In the genomic region with DNA sequence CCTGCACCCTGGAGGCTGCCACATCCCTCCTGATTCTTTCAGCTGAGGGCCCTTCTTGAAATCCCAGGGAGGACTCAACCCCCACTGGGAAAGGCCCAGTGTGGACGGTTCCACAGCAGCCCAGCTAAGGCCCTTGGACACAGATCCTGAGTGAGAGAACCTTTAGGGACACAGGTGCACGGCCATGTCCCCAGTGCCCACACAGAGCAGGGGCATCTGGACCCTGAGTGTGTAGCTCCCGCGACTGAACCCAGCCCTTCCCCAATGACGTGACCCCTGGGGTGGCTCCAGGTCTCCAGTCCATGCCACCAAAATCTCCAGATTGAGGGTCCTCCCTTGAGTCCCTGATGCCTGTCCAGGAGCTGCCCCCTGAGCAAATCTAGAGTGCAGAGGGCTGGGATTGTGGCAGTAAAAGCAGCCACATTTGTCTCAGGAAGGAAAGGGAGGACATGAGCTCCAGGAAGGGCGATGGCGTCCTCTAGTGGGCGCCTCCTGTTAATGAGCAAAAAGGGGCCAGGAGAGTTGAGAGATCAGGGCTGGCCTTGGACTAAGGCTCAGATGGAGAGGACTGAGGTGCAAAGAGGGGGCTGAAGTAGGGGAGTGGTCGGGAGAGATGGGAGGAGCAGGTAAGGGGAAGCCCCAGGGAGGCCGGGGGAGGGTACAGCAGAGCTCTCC, we compare ENCODE assay signal across 12 cellular contexts. TPM values are rescaled to one million over a fixed set of nuclear protein-coding genes. Genes with fewer than 3 reads are reported as not detected.
A peak's percentile ranks its signal among the peaks of the same experiment; 100 is the strongest.
DNase-seq lines count a peak whose midpoint lies in the region; ATAC-seq, FAIRE-seq and TF ChIP-seq lines count a peak whose summit lies in the region.
"Had no signal": no experiment of that assay in that cellular context is flagged by ENCODE, and none has a peak within 500 bp of the region (broad histone marks: within the 10 kb centered on the region; RNA-seq: fewer than 3 reads in every experiment).

No MANE protein-coding gene starts in this region.

- intact Hi-C loops in GM12878 (cut with micrococcal nuclease; ENCODE audit: unreplicated experiment), result loop anchor here (2.0 kb wide), 1 partner anchor 59 kb away; no protein-coding TSS in a partner anchor

- H3K9ac ChIP-seq in MM.1S (ENCODE audit: low read length) (no peak overlapping the region), GM12878 (ENCODE audit: control insufficient read depth, insufficient read depth, low read length) (no peak overlapping the region)
- H3K9ac ChIP-seq: KMS-11 had no signal

- CTCF ChIA-PET in GM12878 (lab: Yijun Ruan, JAX), result interaction anchor here (0.8 to 4.7 kb wide), 6 partner anchors 9 to 103 kb away, joined by 3 to 37 read pairs (median 3); no protein-coding TSS in a partner anchor

- H4K20me1 ChIP-seq in MM.1S (ENCODE audit: insufficient read depth, low read length) (no peaks in the 10 kb centered on the region), GM12878 (ENCODE audit: control insufficient read depth, insufficient read depth) (no peaks in the 10 kb centered on the region)

- H3K4me2 ChIP-seq in MM.1S (ENCODE audit: low read depth, low read length), result no peak overlapping the region
- H3K4me2 ChIP-seq in GM12878 (ENCODE audit: control insufficient read depth, insufficient read depth), result no peak overlapping the region
- H3K4me2 ChIP-seq: KMS-11 had no signal

- POLR2A ChIA-PET in GM12878 (lab: Charles Lee), result interaction anchor here (0.6 kb wide), 1 partner anchor 497 kb away, joined by 4 read pairs; no protein-coding TSS in a partner anchor

- no peaks in the 10 kb centered on the region for H3K79me2 ChIP-seq in MM.1S (ENCODE audit: low read length)
- no peaks in the 10 kb centered on the region for H3K79me2 ChIP-seq in GM12878 (ENCODE audit: control insufficient read depth, insufficient read depth, low read length)

- SMC1A ChIA-PET in GM12878 (lab: Charles Lee; ENCODE audit: uncharacterized antibody, unreplicated experiment), result interaction anchor here (0.5 kb wide), 1 partner anchor 103 kb away, joined by 4 read pairs; no protein-coding TSS in a partner anchor

- H2AFZ ChIP-seq in MM.1S (ENCODE audit: low read length), result no peak overlapping the region
- H2AFZ ChIP-seq in GM12878 (ENCODE audit: control insufficient read depth, low read depth, low read length), result no peak overlapping the region

- H3K4me1 ChIP-seq in MM.1S (ENCODE audit: low read length) (no peaks in the 10 kb centered on the region), GM12878 (ENCODE audit: control insufficient read depth, insufficient read depth, low read length) (no peaks in the 10 kb centered on the region)

- TF ChIP-seq RAD21 in GM12878 (IDR thresholded peaks at IDR 0.05; ENCODE audit: insufficient read depth, low read depth, low read length), result peak; percentile 42

- peak; percentile 17 for DNase-seq in activated naive CD8-positive, alpha-beta T cell treated with anti-CD3 and anti-CD28 coated beads for 36 hours
- no peak for DNase-seq in activated naive CD8-positive, alpha-beta T cell treated with anti-CD3 and anti-CD28 coated beads, Interleukin-2, amount 50 U/mL, for 24 hours
- DNase-seq in MM.1S (no peak), GM12878 (ENCODE audit: low read depth, low spot score) (no peak), type B pancreatic cell (ENCODE audit: extremely low spot score, unreplicated experiment) (peak; percentile 36), nephron progenitor cell (no peak), AG08395 (ENCODE audit: low spot score) (no peak)
- DNase-seq: GOT3 had no signal

- TF ChIP-seq CTCF in MM.1S (IDR thresholded peaks at IDR 0.05; ENCODE audit: low read length), result peak; percentile 26
- peak; percentile 45 to 52 (median 51); a peak in 4 of 6 replicates for TF ChIP-seq CTCF in GM12878 (IDR thresholded peaks at IDR 0.05 in 2 of 3, conservative IDR thresholded peaks at IDR 0.05 in 1 of 3; ENCODE audit: control insufficient read depth in 2 of 3, extremely low read depth in 1 of 3, insufficient read depth in 1 of 3, low read depth in 3 of 3, low read length in 3 of 3)
- TF ChIP-seq CTCF in type B pancreatic cell (conservative IDR thresholded peaks at IDR 0.05), result no peak
- no peak for TF ChIP-seq CTCF in nephron progenitor cell (IDR thresholded peaks at IDR 0.05)

- no peak for FAIRE-seq in GM12878 (lab: Jason Lieb, UNC)

- H3K9me2 ChIP-seq in MM.1S (replicated peaks; ENCODE audit: insufficient read depth, low read length), result no peaks in the 10 kb centered on the region

- no peaks in the 10 kb centered on the region for H3F3A ChIP-seq in MM.1S (ENCODE audit: insufficient read depth, low read length)

- no peaks in the 10 kb centered on the region for H3K4me1 Mint-ChIP-seq in activated naive CD8-positive, alpha-beta T cell treated with anti-CD3 and anti-CD28 coated beads for 36 hours
- H3K4me1 Mint-ChIP-seq in activated naive CD8-positive, alpha-beta T cell treated with anti-CD3 and anti-CD28 coated beads, Interleukin-2, amount 50 U/mL, for 24 hours, result no peaks in the 10 kb centered on the region
- no peaks in the 10 kb centered on the region for H3K4me1 Mint-ChIP-seq in type B pancreatic cell (ENCODE audit: unreplicated experiment)
- H3K4me1 Mint-ChIP-seq in nephron progenitor cell, result no peaks in the 10 kb centered on the region

- H3K4me3 ChIP-seq in MM.1S (ENCODE audit: low read length), result no peak overlapping the region
- no peak overlapping the region for H3K4me3 ChIP-seq in GM12878

- H3K36me3 Mint-ChIP-seq in activated naive CD8-positive, alpha-beta T cell treated with anti-CD3 and anti-CD28 coated beads for 36 hours, result no peaks in the 10 kb centered on the region
- no peaks in the 10 kb centered on the region for H3K36me3 Mint-ChIP-seq in activated naive CD8-positive, alpha-beta T cell treated with anti-CD3 and anti-CD28 coated beads, Interleukin-2, amount 50 U/mL, for 24 hours (ENCODE audit: low read depth)
- H3K36me3 Mint-ChIP-seq in type B pancreatic cell (no peaks in the 10 kb centered on the region), nephron progenitor cell (ENCODE audit: low read depth) (peaks cover 5% of the 10 kb centered on the region)

- no peaks in the 10 kb centered on the region for H3K9me3 ChIP-seq in MM.1S (replicated peaks; ENCODE audit: insufficient read depth, low read length)
- H3K9me3 ChIP-seq in GM12878 (replicated peaks; ENCODE audit: control insufficient read depth, insufficient read depth, low read length), result no peaks in the 10 kb centered on the region

- in situ Hi-C loops in GM12878 (cut with MboI), result no loop called here

- H3K27me3 Mint-ChIP-seq in activated naive CD8-positive, alpha-beta T cell treated with anti-CD3 and anti-CD28 coated beads for 36 hours, result peaks cover 36% of the 10 kb centered on the region
- peaks cover 47% of the 10 kb centered on the region for H3K27me3 Mint-ChIP-seq in activated naive CD8-positive, alpha-beta T cell treated with anti-CD3 and anti-CD28 coated beads, Interleukin-2, amount 50 U/mL, for 24 hours
- H3K27me3 Mint-ChIP-seq in type B pancreatic cell, result no peaks in the 10 kb centered on the region
- H3K27me3 Mint-ChIP-seq in nephron progenitor cell (ENCODE audit: low read depth, poor library complexity), result peaks cover 8% of the 10 kb centered on the region

- no peak overlapping the region for H3K27ac ChIP-seq in MM.1S (ENCODE audit: low read length)
- H3K27ac ChIP-seq in GM12878 (ENCODE audit: control insufficient read depth, insufficient read depth), result no peak overlapping the region
- H3K27ac ChIP-seq: KMS-11 had no signal

- RAD21 ChIA-PET in GM12878 (lab: Charles Lee; ENCODE audit: unreplicated experiment), result interaction anchor here (1.2 kb wide), 1 partner anchor 59 kb away, joined by 3 read pairs; no protein-coding TSS in a partner anchor

- BruUV-seq in GM12878 (replicated peaks; lab: Mats Ljungman, UMichigan), result no TSS peak

- TF ChIP-seq EP300 in GM12878 (IDR thresholded peaks at IDR 0.05; ENCODE audit: borderline replicate concordance in 1 of 2, control insufficient read depth in 1 of 2, low read depth in 2 of 2, low read length in 2 of 2), result no peak

- no peak for TF ChIP-seq POLR2A in GM12878 (IDR thresholded peaks at IDR 0.05; ENCODE audit: low read depth, low read length)
- TF ChIP-seq POLR2A in GM18505 (IDR thresholded peaks at IDR 0.05; ENCODE audit: borderline replicate concordance, extremely low read depth, insufficient read depth, insufficient read length), result no peak

- H3K27me3 ChIP-seq in MM.1S (replicated peaks; ENCODE audit: insufficient read depth, low read length) (peaks cover 81% of the 10 kb centered on the region), GM12878 (replicated peaks in 1 of 2; ENCODE audit: control insufficient read depth in 2 of 2, insufficient read depth in 2 of 2, low read length in 1 of 2) (peaks cover 2 to 3% of the 10 kb centered on the region in 2 experiments; a peak in 3 of 4 replicates)

- 14% methylated on average over 10 of the region's 10 CpGs for WGBS in GM12878 (ENCODE audit: insufficient coverage, insufficient replicate concordance, low lambda C conversion rate, missing lambda C conversion rate)

- no peak overlapping the region for H3K4me3 Mint-ChIP-seq in activated naive CD8-positive, alpha-beta T cell treated with anti-CD3 and anti-CD28 coated beads for 36 hours
- H3K4me3 Mint-ChIP-seq in activated naive CD8-positive, alpha-beta T cell treated with anti-CD3 and anti-CD28 coated beads, Interleukin-2, amount 50 U/mL, for 24 hours, result no peak overlapping the region
- H3K4me3 Mint-ChIP-seq in type B pancreatic cell (no peak overlapping the region), nephron progenitor cell (no peak overlapping the region)
- H3K4me3 Mint-ChIP-seq: activated B cell treated with CpG ODN at 0.5 μM for 24 hours had no signal

- no peaks in the 10 kb centered on the region for H3K9me3 Mint-ChIP-seq in activated naive CD8-positive, alpha-beta T cell treated with anti-CD3 and anti-CD28 coated beads for 36 hours
- no peaks in the 10 kb centered on the region for H3K9me3 Mint-ChIP-seq in activated naive CD8-positive, alpha-beta T cell treated with anti-CD3 and anti-CD28 coated beads, Interleukin-2, amount 50 U/mL, for 24 hours
- H3K9me3 Mint-ChIP-seq in type B pancreatic cell (peaks cover 9% of the 10 kb centered on the region), nephron progenitor cell (peaks cover 84% of the 10 kb centered on the region)
- H3K9me3 Mint-ChIP-seq: activated B cell treated with CpG ODN at 0.5 μM for 24 hours had no signal

- no peak overlapping the region for H3K27ac Mint-ChIP-seq in activated naive CD8-positive, alpha-beta T cell treated with anti-CD3 and anti-CD28 coated beads for 36 hours
- H3K27ac Mint-ChIP-seq in activated naive CD8-positive, alpha-beta T cell treated with anti-CD3 and anti-CD28 coated beads, Interleukin-2, amount 50 U/mL, for 24 hours, result no peak overlapping the region
- H3K27ac Mint-ChIP-seq in type B pancreatic cell (no peak overlapping the region), nephron progenitor cell (no peak overlapping the region)
- H3K27ac Mint-ChIP-seq: activated B cell treated with CpG ODN at 0.5 μM for 24 hours had no signal

- no peak for ATAC-seq in activated naive CD8-positive, alpha-beta T cell treated with anti-CD3 and anti-CD28 coated beads, Interleukin-2, amount 50 U/mL, for 24 hours
- no peak for ATAC-seq in GM12878
- no peak for ATAC-seq in GM18505 (IDR thresholded peaks at IDR 0.05; ENCODE audit: unreplicated experiment)

- no peaks in the 10 kb centered on the region for H3K36me3 ChIP-seq in MM.1S (replicated peaks; ENCODE audit: insufficient read depth, low read length)
- H3K36me3 ChIP-seq in GM12878 (ENCODE audit: control insufficient read depth in 2 of 2, insufficient read depth in 2 of 2, low read length in 1 of 2), result no peaks in the 10 kb centered on the region

RNA-seq across cellular contexts. Expression of gene CEACAM5, which starts 6.9 kb away (rescaled TPM):
- total RNA-seq in activated naive CD8-positive, alpha-beta T cell treated with anti-CD3 and anti-CD28 coated beads for 36 hours, result not detected
- total RNA-seq in GM12878 (2013; cell fraction: nucleolus; rRNA removed), result not detected in 2 replicates
- total RNA-seq in GM12878 (2014; rRNA removed) (not detected in 2 replicates), GM12878 (2014; rRNA removed; fragmentation: Illumina TruSeq; extraction: Trizol) (not detected in 2 replicates), GM12878 (2021) (0.38 and 0.88 TPM in 2 replicates), type B pancreatic cell (ENCODE audit: low replicate concordance) (13.5 and 13.9 TPM in 2 replicates)
- not detected for polyA plus RNA-seq in GM12878 (2011; ENCODE audit: low read depth)
- polyA plus RNA-seq in GM12878 (2011; rRNA removed) (not detected in 2 replicates), GM12878 (2014; fragmentation: Illumina TruSeq; extraction: Trizol) (not detected in 2 replicates), GM12878 (2014; fragmentation: Nextera tagmentation; extraction: Ambion mirVana) (not detected), GM12878 (2014; rRNA removed) (not detected in 2 replicates), GM12878 (2016; fragmentation: Nextera tagmentation; extraction: Ambion mirVana) (not detected)
- not detected in 2 replicates for polyA plus RNA-seq in GM12878 (2011; cell fraction: cytosol; rRNA removed)
- not detected in 2 replicates for polyA plus RNA-seq in GM12878 (2011; cell fraction: nucleus; rRNA removed)
- polyA plus RNA-seq in GM12878 (2012), result not detected in 2 replicates
- not detected in 2 replicates for polyA minus RNA-seq in GM12878 (2011; rRNA and poly(A)+ RNA removed)
- polyA minus RNA-seq in GM12878 (2011; cell fraction: cytosol; rRNA and poly(A)+ RNA removed), result not detected in 2 replicates
- polyA minus RNA-seq in GM12878 (2011; cell fraction: nucleus; rRNA and poly(A)+ RNA removed), result not detected in 2 replicates
- total RNA-seq: activated B cell treated with CpG ODN at 0.5 μM for 24 hours, pulmonary artery endothelial cell had no signal

RNA-seq across cellular contexts. Expression of gene CEACAM7, which starts 13.5 kb away (rescaled TPM):
- not detected for total RNA-seq in activated naive CD8-positive, alpha-beta T cell treated with anti-CD3 and anti-CD28 coated beads for 36 hours
- total RNA-seq in GM12878 (2013; cell fraction: nucleolus; rRNA removed), result not detected in 2 replicates
- not detected in 2 replicates for total RNA-seq in GM12878 (2014; rRNA removed)
- total RNA-seq in GM12878 (2014; rRNA removed; fragmentation: Illumina TruSeq; extraction: Trizol), result not detected in 2 replicates
- not detected in 2 replicates for total RNA-seq in GM12878 (2021)
- polyA plus RNA-seq in GM12878 (2011; ENCODE audit: low read depth), result not detected
- polyA plus RNA-seq in GM12878 (2011; rRNA removed), result not detected in 2 replicates
- not detected in 2 replicates for polyA plus RNA-seq in GM12878 (2011; cell fraction: cytosol; rRNA removed)
- polyA plus RNA-seq in GM12878 (2011; cell fraction: nucleus; rRNA removed), result not detected in 2 replicates
- not detected in 2 replicates for polyA plus RNA-seq in GM12878 (2012)
- polyA plus RNA-seq in GM12878 (2014; fragmentation: Illumina TruSeq; extraction: Trizol), result not detected in 2 replicates
- polyA plus RNA-seq in GM12878 (2014; fragmentation: Nextera tagmentation; extraction: Ambion mirVana), result not detected
- not detected in 2 replicates for polyA plus RNA-seq in GM12878 (2014; rRNA removed)
- not detected for polyA plus RNA-seq in GM12878 (2016; fragmentation: Nextera tagmentation; extraction: Ambion mirVana)
- polyA minus RNA-seq in GM12878 (2011; rRNA and poly(A)+ RNA removed), result not detected in 2 replicates
- not detected in 2 replicates for polyA minus RNA-seq in GM12878 (2011; cell fraction: cytosol; rRNA and poly(A)+ RNA removed)
- not detected in 2 replicates for polyA minus RNA-seq in GM12878 (2011; cell fraction: nucleus; rRNA and poly(A)+ RNA removed)
- 4.4 and 8.0 TPM in 2 replicates for total RNA-seq in type B pancreatic cell (ENCODE audit: low replicate concordance)
- total RNA-seq: activated B cell treated with CpG ODN at 0.5 μM for 24 hours, pulmonary artery endothelial cell had no signal

RNA-seq across cellular contexts. Expression of gene CEACAM6, which starts 53.8 kb away (rescaled TPM):
- total RNA-seq in activated naive CD8-positive, alpha-beta T cell treated with anti-CD3 and anti-CD28 coated beads for 36 hours, result not detected
- not detected in 2 replicates for total RNA-seq in GM12878 (2013; cell fraction: nucleolus; rRNA removed)
- not detected in 2 replicates for total RNA-seq in GM12878 (2014; rRNA removed)
- not detected in 2 replicates for total RNA-seq in GM12878 (2014; rRNA removed; fragmentation: Illumina TruSeq; extraction: Trizol)
- total RNA-seq in GM12878 (2021), result 0.26 and 0.27 TPM in 2 replicates
- not detected for polyA plus RNA-seq in GM12878 (2011; ENCODE audit: low read depth)
- not detected in 2 replicates for polyA plus RNA-seq in GM12878 (2011; rRNA removed)
- polyA plus RNA-seq in GM12878 (2011; cell fraction: cytosol; rRNA removed), result not detected in 2 replicates
- polyA plus RNA-seq in GM12878 (2011; cell fraction: nucleus; rRNA removed), result not detected in 2 replicates
- polyA plus RNA-seq in GM12878 (2012), result not detected in 2 replicates
- not detected in 2 replicates for polyA plus RNA-seq in GM12878 (2014; fragmentation: Illumina TruSeq; extraction: Trizol)
- polyA plus RNA-seq in GM12878 (2014; fragmentation: Nextera tagmentation; extraction: Ambion mirVana), result not detected
- not detected in 2 replicates for polyA plus RNA-seq in GM12878 (2014; rRNA removed)
- polyA plus RNA-seq in GM12878 (2016; fragmentation: Nextera tagmentation; extraction: Ambion mirVana), result not detected
- not detected in 2 replicates for polyA minus RNA-seq in GM12878 (2011; rRNA and poly(A)+ RNA removed)
- not detected in 2 replicates for polyA minus RNA-seq in GM12878 (2011; cell fraction: cytosol; rRNA and poly(A)+ RNA removed)
- polyA minus RNA-seq in GM12878 (2011; cell fraction: nucleus; rRNA and poly(A)+ RNA removed), result not detected in 2 replicates
- 29.8 and 76.1 TPM in 2 replicates for total RNA-seq in type B pancreatic cell (ENCODE audit: low replicate concordance)
- total RNA-seq: activated B cell treated with CpG ODN at 0.5 μM for 24 hours, pulmonary artery endothelial cell had no signal

Comparison
In these comparisons a context has a peak if more than half of its experiments do, and no peak if none do; other contexts are left out.
1. DNase-seq: peak in activated naive CD8-positive, alpha-beta T cell treated with anti-CD3 and anti-CD28 coated beads for 36 hours (single experiment) and type B pancreatic cell (single experiment); none in activated naive CD8-positive, alpha-beta T cell treated with anti-CD3 and anti-CD28 coated beads, Interleukin-2, amount 50 U/mL, for 24 hours (single experiment), MM.1S (single experiment), GM12878 (single experiment), nephron progenitor cell (single experiment) and AG08395 (single experiment).
2. CTCF ChIP-seq: peak in MM.1S (single experiment) and GM12878 (3 of 3); none in type B pancreatic cell (single experiment) and nephron progenitor cell (single experiment).
3. RNA of gene CEACAM6, which starts 53.8 kb away (total RNA-seq): 29.8 to 76.1 TPM in type B pancreatic cell; not detected in activated naive CD8-positive, alpha-beta T cell treated with anti-CD3 and anti-CD28 coated beads for 36 hours and 0.26 to 0.27 TPM in GM12878; every median in the first group is over 10 times any median in the second.